ENCODE assay signal across 17 cellular contexts in the genomic region with DNA sequence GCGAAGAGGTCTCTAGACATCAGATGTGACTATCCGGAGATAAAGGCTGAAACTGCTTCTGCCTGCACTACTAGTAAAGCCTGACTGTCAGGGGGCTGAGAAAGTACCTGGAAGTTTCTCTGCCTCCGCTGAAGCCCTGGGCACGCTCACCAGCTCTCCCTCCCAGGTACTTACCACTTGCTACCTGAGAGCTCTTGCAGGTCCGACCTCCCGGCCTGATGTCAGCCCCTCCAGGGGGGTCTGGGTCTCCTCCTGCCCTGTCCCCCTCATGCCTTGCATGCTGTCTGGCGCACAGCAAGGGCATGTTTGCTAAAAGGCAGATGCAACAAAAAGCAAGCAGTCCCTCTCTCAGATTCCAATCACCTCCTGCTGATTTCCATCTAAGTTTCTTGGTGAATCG. TPM values are rescaled to one million over a fixed set of nuclear protein-coding genes. Genes with fewer than 3 reads are reported as not detected.
DNase-seq lines count a peak whose midpoint lies in the region; ATAC-seq, FAIRE-seq and TF ChIP-seq lines count a peak whose summit lies in the region.
"Had no signal": no experiment of that assay in that cellular context is flagged by ENCODE, and none has a peak within 500 bp of the region (broad histone marks: within the 10 kb centered on the region; RNA-seq: fewer than 3 reads in every experiment).

No MANE protein-coding gene starts in this region.

- TF ChIP-seq EP300 in sigmoid colon (IDR thresholded peaks at IDR 0.05): no peak

- H3K9me3 ChIP-seq in right atrium auricular region (no peaks in the 10 kb centered on the region), heart right ventricle (no peaks in the 10 kb centered on the region), sigmoid colon (no peaks in the 10 kb centered on the region)
- H3K9me3 ChIP-seq: ovary had no signal

- FAIRE-seq in D721Med (lab: Jason Lieb, UNC): no peak
- FAIRE-seq: HTR-8/SVneo had no signal

- DNase-seq in right atrium auricular region (ENCODE audit: low spot score): no peak
- DNase-seq in heart right ventricle: no peak
- DNase-seq in foreskin keratinocyte: no peak
- DNase-seq in sigmoid colon: no peak
- DNase-seq in GM20000 (ENCODE audit: low spot score): no peak
- no peak for DNase-seq in NCI-H748 treated with DMSO at 0.1 percent for 48 hours (lab: John Stamatoyannopoulos, UW)
- no peak for DNase-seq in D721Med (ENCODE audit: insufficient read length, low spot score)
- no peak for DNase-seq in activated CD4-positive, alpha-beta T cell treated with anti-CD3 and anti-CD28 coated beads, Interleukin-2, amount 10 ng/mL, durations not matched to agents 24 days and 14 days
- DNase-seq: activated CD4-positive, alpha-beta T cell treated with anti-CD3 and anti-CD28 coated beads, Interleukin-2, amount 50 U/mL, for 4 hours; HCEC 1CT; left colon; NCI-H1417 treated with DMSO at 0.1 percent for 48 hours; NCI-H82; T-cell had no signal

- H3K27me3 ChIP-seq in right atrium auricular region (no peaks in the 10 kb centered on the region), heart right ventricle (no peaks in the 10 kb centered on the region), foreskin keratinocyte (no peaks in the 10 kb centered on the region), sigmoid colon (no peaks in the 10 kb centered on the region)
- H3K27me3 ChIP-seq: ovary had no signal

- peak overlapping the region; percentile 59 to 60 for H3K27ac ChIP-seq in right atrium auricular region
- H3K27ac ChIP-seq in heart right ventricle: peak overlapping the region in 1 of 10 donors; percentile 92
- H3K27ac ChIP-seq in foreskin keratinocyte: peak overlapping the region; percentile 73
- H3K27ac ChIP-seq in sigmoid colon: peak overlapping the region; percentile 82 to 89 (median 87)
- H3K27ac ChIP-seq: ovary had no signal

- no peak for ATAC-seq in heart right ventricle
- ATAC-seq in foreskin keratinocyte: no peak
- ATAC-seq: T-cell had no signal

- peaks cover 0 to 24% of the 10 kb centered on the region in 2 donors for H3K4me1 ChIP-seq in right atrium auricular region
- H3K4me1 ChIP-seq in heart right ventricle: peaks cover 0 to 58% (median 9%) of the 10 kb centered on the region in 9 donors
- H3K4me1 ChIP-seq in foreskin keratinocyte: peaks cover 23% of the 10 kb centered on the region
- H3K4me1 ChIP-seq in sigmoid colon: peaks cover 0 to 66% (median 57%) of the 10 kb centered on the region in 4 donors

- no peak for TF ChIP-seq POLR2A in sigmoid colon (IDR thresholded peaks at IDR 0.05)

- no peaks in the 10 kb centered on the region for H3K9me3 Mint-ChIP-seq in activated CD4-positive, alpha-beta T cell treated with anti-CD3 and anti-CD28 coated beads, Interleukin-2, amount 10 ng/mL, durations not matched to agents 24 days and 14 days
- H3K9me3 Mint-ChIP-seq: activated naive CD4-positive, alpha-beta T cell treated with anti-CD3 and anti-CD28 coated beads, Interleukin-2, amount 50 U/mL, for 24 hours; T-cell had no signal

- H3K4me1 Mint-ChIP-seq in activated CD4-positive, alpha-beta T cell treated with anti-CD3 and anti-CD28 coated beads, Interleukin-2, amount 10 ng/mL, durations not matched to agents 24 days and 14 days: peaks cover 6% of the 10 kb centered on the region

- H3K36me3 Mint-ChIP-seq in activated CD4-positive, alpha-beta T cell treated with anti-CD3 and anti-CD28 coated beads, Interleukin-2, amount 10 ng/mL, durations not matched to agents 24 days and 14 days (ENCODE audit: low read depth): peaks cover 38% of the 10 kb centered on the region

- intact Hi-C loops in heart right ventricle (cut with DNase I): no loop called here
- intact Hi-C loops in sigmoid colon (cut with DNase I): no loop called here
- intact Hi-C loops in activated CD4-positive, alpha-beta T cell treated with anti-CD3 and anti-CD28 coated beads, Interleukin-2, amount 10 ng/mL, durations not matched to agents 24 days and 14 days (cut with micrococcal nuclease): no loop called here

- H3K27ac Mint-ChIP-seq in activated CD4-positive, alpha-beta T cell treated with anti-CD3 and anti-CD28 coated beads, Interleukin-2, amount 10 ng/mL, durations not matched to agents 24 days and 14 days: no peak overlapping the region
- H3K27ac Mint-ChIP-seq: activated naive CD4-positive, alpha-beta T cell treated with anti-CD3 and anti-CD28 coated beads, Interleukin-2, amount 50 U/mL, for 24 hours; T-cell had no signal

- peaks cover 41% of the 10 kb centered on the region for H3K36me3 ChIP-seq in right atrium auricular region
- H3K36me3 ChIP-seq in heart right ventricle: peaks cover 0 to 68% (median 43%) of the 10 kb centered on the region in 9 donors
- H3K36me3 ChIP-seq in sigmoid colon: peaks cover 14 to 35% (median 22%) of the 10 kb centered on the region in 4 donors
- H3K36me3 ChIP-seq: ovary had no signal

- WGBS in heart right ventricle, 2 donors: 93% methylated on average over 8 of the region's 8 CpGs
- WGBS in sigmoid colon, 2 donors: 93 to 96% methylated on average over 8 of the region's 8 CpGs

- no peaks in the 10 kb centered on the region for H3K27me3 Mint-ChIP-seq in activated CD4-positive, alpha-beta T cell treated with anti-CD3 and anti-CD28 coated beads, Interleukin-2, amount 10 ng/mL, durations not matched to agents 24 days and 14 days
- H3K27me3 Mint-ChIP-seq: activated naive CD4-positive, alpha-beta T cell treated with anti-CD3 and anti-CD28 coated beads, Interleukin-2, amount 50 U/mL, for 24 hours; T-cell had no signal

- no peak for TF ChIP-seq CTCF in right atrium auricular region (IDR thresholded peaks at IDR 0.05)
- TF ChIP-seq CTCF in heart right ventricle (IDR thresholded peaks at IDR 0.05): no peak
- TF ChIP-seq CTCF in foreskin keratinocyte (conservative IDR thresholded peaks at IDR 0.05): no peak
- no peak for TF ChIP-seq CTCF in sigmoid colon (IDR thresholded peaks at IDR 0.05)
- no peak for TF ChIP-seq CTCF in GM20000 (IDR thresholded peaks at IDR 0.05; ENCODE audit: extremely low read depth, missing control alignments)
- no peak for TF ChIP-seq CTCF in D721Med (IDR thresholded peaks at IDR 0.05; ENCODE audit: insufficient read depth, missing control alignments)

- no peak overlapping the region for H3K4me3 Mint-ChIP-seq in activated CD4-positive, alpha-beta T cell treated with anti-CD3 and anti-CD28 coated beads, Interleukin-2, amount 10 ng/mL, durations not matched to agents 24 days and 14 days
- H3K4me3 Mint-ChIP-seq: activated naive CD4-positive, alpha-beta T cell treated with anti-CD3 and anti-CD28 coated beads, Interleukin-2, amount 50 U/mL, for 24 hours; T-cell had no signal

- no peak overlapping the region for H3K4me3 ChIP-seq in right atrium auricular region
- H3K4me3 ChIP-seq in heart right ventricle: no peak overlapping the region
- no peak overlapping the region for H3K4me3 ChIP-seq in sigmoid colon
- H3K4me3 ChIP-seq: ovary had no signal

RNA-seq across cellular contexts. Expression of gene ZDHHC7, which starts 17.4 kb away (rescaled TPM):
- total RNA-seq in right atrium auricular region (10 to 100 TPM; 36.0 to 48.7 TPM), heart right ventricle (10 to 100 TPM; 36.2 to 55.5 (median 43.2) TPM), foreskin keratinocyte (45.3 and 50.0 TPM in 2 replicates), sigmoid colon (10 to 100 TPM; 56.2 to 69.5 (median 63.7) TPM)
- polyA plus RNA-seq in heart right ventricle (10 to 100 TPM; 15.1 to 16.6 TPM), foreskin keratinocyte (25.7 and 31.8 TPM in 2 replicates), sigmoid colon (10 to 100 TPM; 20.8 to 40.1 (median 22.2) TPM)
- 28.9 and 30.8 TPM in 2 replicates for total RNA-seq in activated CD4-positive, alpha-beta T cell treated with anti-CD3 and anti-CD28 coated beads, Interleukin-2, amount 10 ng/mL, durations not matched to agents 24 days and 14 days

RNA-seq across cellular contexts. Expression of gene KIAA0513, which starts 33.7 kb away (rescaled TPM):
- total RNA-seq in right atrium auricular region: 10 to 100 TPM; 12.6 to 14.1 TPM
- total RNA-seq in heart right ventricle: 10 to 100 TPM in 2 of 10 donors, 1 to 10 TPM in 8; 5.9 to 10.9 (median 8.5) TPM
- polyA plus RNA-seq in heart right ventricle: 1 to 10 TPM; 2.4 to 3.1 TPM
- 4.9 and 6.0 TPM in 2 replicates for total RNA-seq in foreskin keratinocyte
- polyA plus RNA-seq in foreskin keratinocyte: 3.4 and 4.0 TPM in 2 replicates
- 10 to 100 TPM; 18.6 to 40.2 (median 26.4) TPM for total RNA-seq in sigmoid colon
- 10 to 100 TPM in 2 of 3 donors, 1 to 10 TPM in 1; 8.4 to 14.8 (median 10.6) TPM for polyA plus RNA-seq in sigmoid colon
- 10.6 and 12.1 TPM in 2 replicates for total RNA-seq in activated CD4-positive, alpha-beta T cell treated with anti-CD3 and anti-CD28 coated beads, Interleukin-2, amount 10 ng/mL, durations not matched to agents 24 days and 14 days
